Comparison of ENCODE assay signal across 14 cellular contexts in the genomic region with DNA sequence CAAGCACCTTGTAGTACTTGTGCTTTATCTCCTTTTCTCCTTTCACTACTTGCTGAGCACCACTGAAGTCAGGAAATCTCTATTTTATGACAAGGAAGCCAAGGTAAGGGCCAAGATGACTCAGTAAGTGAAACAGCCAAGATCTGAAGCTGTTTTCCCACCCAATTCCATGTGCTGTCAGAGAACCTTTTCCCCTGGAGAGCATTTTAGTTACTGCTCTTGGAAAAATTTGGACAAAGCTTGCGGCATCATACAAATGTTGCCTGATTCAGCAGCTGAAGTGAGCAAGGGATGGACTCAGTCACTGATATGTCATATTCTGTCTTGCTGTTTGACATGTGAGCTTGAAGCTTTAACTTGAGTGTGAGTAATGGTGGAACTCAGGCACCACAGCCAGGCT.
"Had no signal": no experiment of that assay in that cellular context is flagged by ENCODE, and none has a peak within 500 bp of the region (broad histone marks: within the 10 kb centered on the region; RNA-seq: fewer than 3 reads in every experiment).

No MANE protein-coding gene starts in this region.

- H3K4me1 ChIP-seq: adrenal gland had no signal

- H3K4me3 ChIP-seq: adrenal gland, lower lobe of right lung, right lobe of liver, thyroid gland, vagina had no signal

- H3K27ac Mint-ChIP-seq: activated naive CD4-positive, alpha-beta T cell treated with anti-CD3 and anti-CD28 coated beads, Interleukin-2, amount 10 ng/mL, durations not matched to agents 7 days and 5 days; activated T-helper 2 cell treated with anti-CD3 and anti-CD28 coated beads, Interferon-gamma antibody, Interleukin-2, Interleukin-4, amounts not matched to agents 10 μg/mL and 5 μg/mL and 100 μg/mL, durations not matched to agents 14 hours and 24 hours and 36 hours; naive thymus-derived CD4-positive, alpha-beta T cell; T-helper 17 cell had no signal

- H3K36me3 ChIP-seq: adrenal gland, lower lobe of right lung, neutrophil, right lobe of liver, thyroid gland, vagina had no signal

- DNase-seq: activated CD4-positive, CD25-positive, alpha-beta regulatory T cell; activated naive CD4-positive, alpha-beta T cell treated with anti-CD3 and anti-CD28 coated beads, Interleukin-2, amount 10 ng/mL, durations not matched to agents 7 days and 5 days; adrenal gland; hypothalamus; kidney glomerular epithelial cell; lower lobe of right lung; naive thymus-derived CD4-positive, alpha-beta T cell; right lobe of liver; stimulated activated naive CD8-positive, alpha-beta T cell treated with anti-CD3 and anti-CD28 coated beads, Interleukin-15, Interleukin-2, amounts not matched to agents 100 U/mL and 50 U/mL, for 24 hours; T-helper 17 cell; thyroid gland had no signal

- H3K27me3 ChIP-seq: adrenal gland, neutrophil, right lobe of liver, thyroid gland, vagina had no signal

- ATAC-seq: lower lobe of right lung; naive thymus-derived CD4-positive, alpha-beta T cell; right lobe of liver; stimulated activated naive CD8-positive, alpha-beta T cell treated with anti-CD3 and anti-CD28 coated beads, Interleukin-15, Interleukin-2, amounts not matched to agents 100 U/mL and 50 U/mL, for 24 hours; T-helper 17 cell had no signal

- H3K9me3 Mint-ChIP-seq: activated naive CD4-positive, alpha-beta T cell treated with anti-CD3 and anti-CD28 coated beads, Interleukin-2, amount 10 ng/mL, durations not matched to agents 7 days and 5 days; activated T-helper 2 cell treated with anti-CD3 and anti-CD28 coated beads, Interferon-gamma antibody, Interleukin-2, Interleukin-4, amounts not matched to agents 10 μg/mL and 5 μg/mL and 100 μg/mL, durations not matched to agents 14 hours and 24 hours and 36 hours had no signal

- H3K9me3 ChIP-seq: adrenal gland, lower lobe of right lung, neutrophil, right lobe of liver, thyroid gland, vagina had no signal

- H3K36me3 Mint-ChIP-seq: activated naive CD4-positive, alpha-beta T cell treated with anti-CD3 and anti-CD28 coated beads, Interleukin-2, amount 10 ng/mL, durations not matched to agents 7 days and 5 days; naive thymus-derived CD4-positive, alpha-beta T cell had no signal

- H3K27ac ChIP-seq: adrenal gland, lower lobe of right lung, neutrophil, right lobe of liver, thyroid gland, vagina had no signal
